8 cellular contexts compared by ENCODE assay signal in genomic region chrX:154490414-154491083, GRCh38. TPM values are rescaled to one million over a fixed set of nuclear protein-coding genes. Genes with fewer than 3 reads are reported as not detected.
DNase-seq lines count a peak whose midpoint lies in the region; ATAC-seq and TF ChIP-seq lines count a peak whose summit lies in the region.

A gene with protein sequence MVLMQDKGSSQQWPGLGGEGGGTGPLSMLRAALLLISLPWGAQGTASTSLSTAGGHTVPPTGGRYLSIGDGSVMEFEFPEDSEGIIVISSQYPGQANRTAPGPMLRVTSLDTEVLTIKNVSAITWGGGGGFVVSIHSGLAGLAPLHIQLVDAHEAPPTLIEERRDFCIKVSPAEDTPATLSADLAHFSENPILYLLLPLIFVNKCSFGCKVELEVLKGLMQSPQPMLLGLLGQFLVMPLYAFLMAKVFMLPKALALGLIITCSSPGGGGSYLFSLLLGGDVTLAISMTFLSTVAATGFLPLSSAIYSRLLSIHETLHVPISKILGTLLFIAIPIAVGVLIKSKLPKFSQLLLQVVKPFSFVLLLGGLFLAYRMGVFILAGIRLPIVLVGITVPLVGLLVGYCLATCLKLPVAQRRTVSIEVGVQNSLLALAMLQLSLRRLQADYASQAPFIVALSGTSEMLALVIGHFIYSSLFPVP (minus strand): TSS chrX:154490629. CDS start chrX:154488940, 1,689 bp downstream.

- in situ Hi-C loops in GM13977 (cut with MboI; ENCODE audit: low pct_unique_long_range_greater_than_20kb, low sequenced_read_pairs, unreplicated experiment) = no loop called here

- TF ChIP-seq CTCF in GM13977 (IDR thresholded peaks at IDR 0.05; ENCODE audit: extremely low read depth, insufficient read depth, missing control alignments) (no peak), adrenal gland (IDR thresholded peaks at IDR 0.05) (no peak), heart left ventricle (IDR thresholded peaks at IDR 0.05) (peak in 2 of 12 donors; percentile 12 to 17), tibial nerve (IDR thresholded peaks at IDR 0.05) (peak in 1 of 5 experiments; percentile 7)

- H3K27me3 ChIP-seq in adrenal gland (no peaks in the 10 kb centered on the region), heart left ventricle (no peaks in the 10 kb centered on the region), trophoblast cell (ENCODE audit: insufficient read depth, low read length) (no peaks in the 10 kb centered on the region), tibial nerve (no peaks in the 10 kb centered on the region)

- peak within 1 kb of the TSS; percentile 87 for H3K4me2 ChIP-seq in trophoblast cell (ENCODE audit: low read length)

- DNase-seq in GM13977 (ENCODE audit: low spot score) = peak; percentile 95
- DNase-seq in NCI-H146 treated with DMSO at 0.1 percent for 48 hours (lab: John Stamatoyannopoulos, UW; ENCODE audit: unreplicated experiment) = peak; percentile 69
- peak; percentile 80 to 94 (median 81) for DNase-seq in T-helper 1 cell
- DNase-seq in adrenal gland = peak; percentile 93 to 97 (median 95)
- peak; percentile 92 to 97 (median 95) for DNase-seq in heart left ventricle
- peak; percentile 90 to 91 for DNase-seq in trophoblast cell
- peak; percentile 74 to 80 for DNase-seq in tibial nerve (ENCODE audit: low spot score in 2 of 2)

- peak; percentile 75 for ATAC-seq in HG02884 (IDR thresholded peaks at IDR 0.05; ENCODE audit: unreplicated experiment)
- ATAC-seq in heart left ventricle = peak; percentile 88 to 95 (median 91)

- H3K27ac ChIP-seq in adrenal gland = peak within 1 kb of the TSS; percentile 72 to 97 (median 88)
- H3K27ac ChIP-seq in heart left ventricle = peak within 1 kb of the TSS; percentile 87 to 97 (median 94)
- H3K27ac ChIP-seq in trophoblast cell (ENCODE audit: low read depth, low read length) = peak within 1 kb of the TSS; percentile 92
- peak within 1 kb of the TSS; percentile 83 to 97 (median 92) for H3K27ac ChIP-seq in tibial nerve

- H2BK5ac ChIP-seq in trophoblast cell (ENCODE audit: low read depth, low read length, poor library complexity) = peak within 1 kb of the TSS; percentile 88

- H3K9me3 ChIP-seq in adrenal gland (replicated peaks in 1 of 3) (no peaks in the 10 kb centered on the region), heart left ventricle (no peaks in the 10 kb centered on the region), trophoblast cell (ENCODE audit: insufficient read depth, low read depth, low read length) (peaks cover 1% of the 10 kb centered on the region), tibial nerve (no peaks in the 10 kb centered on the region)

- peak in 1 of 2 donors; percentile 96 for TF ChIP-seq EP300 in tibial nerve (IDR thresholded peaks at IDR 0.05)

- peak within 1 kb of the TSS; percentile 52 for H3K4ac ChIP-seq in trophoblast cell (ENCODE audit: low read depth, low read length)

- WGBS in adrenal gland, 4 donors = 0 to 26% (median 11%) methylated on average over 1 to 58 of the region's 71 CpGs
- 0 to 35% (median 15%) methylated on average over 26 to 66 of the region's 71 CpGs for WGBS in heart left ventricle, 4 donors
- WGBS in trophoblast cell (ENCODE audit: extremely low coverage, insufficient coverage, insufficient read length) = no CpG with 5 or more reads among the region's 71 CpGs
- 25% methylated on average over 39 of the region's 71 CpGs; no CpG with 5 or more reads in 1 of the 2 donors for WGBS in tibial nerve, 2 donors

- H3K4me1 ChIP-seq in adrenal gland (replicated peaks in 1 of 2) (peaks cover 3 to 6% of the 10 kb centered on the region in 2 donors), heart left ventricle (peaks cover 0 to 19% (median 5%) of the 10 kb centered on the region in 12 donors), trophoblast cell (ENCODE audit: control insufficient read depth in 1 of 2, insufficient read depth in 2 of 2, low read length in 2 of 2) (peaks cover 18 to 20% of the 10 kb centered on the region in 2 experiments), tibial nerve (peaks cover 0 to 28% (median 1%) of the 10 kb centered on the region in 4 donors)

- H4K8ac ChIP-seq in trophoblast cell (ENCODE audit: low read depth, low read length) = peak within 1 kb of the TSS; percentile 97

- peak within 1 kb of the TSS in 2 of 4 donors; percentile 2 to 66 for H3K4me3 ChIP-seq in adrenal gland
- peak within 1 kb of the TSS; percentile 32 to 87 (median 69) for H3K4me3 ChIP-seq in heart left ventricle
- H3K4me3 ChIP-seq in trophoblast cell (ENCODE audit: low read depth, low read length) = peak within 1 kb of the TSS; percentile 68
- H3K4me3 ChIP-seq in tibial nerve = peak within 1 kb of the TSS; percentile 47 to 85 (median 62)

- peak within 1 kb of the TSS; percentile 94 for H2BK120ac ChIP-seq in trophoblast cell (ENCODE audit: insufficient read depth, low read length, poor library complexity)

- H3K9ac ChIP-seq in trophoblast cell (ENCODE audit: low read length) = peak within 1 kb of the TSS; percentile 84

- H4K12ac ChIP-seq in trophoblast cell (ENCODE audit: low read depth, low read length) = peak within 1 kb of the TSS; percentile 59

- peak within 1 kb of the TSS; percentile 78 for H3K14ac ChIP-seq in trophoblast cell (ENCODE audit: low read length)

- H3K36me3 ChIP-seq in adrenal gland (replicated peaks in 1 of 2) (no peaks in the 10 kb centered on the region), heart left ventricle (peaks cover 0 to 6% (median 0%) of the 10 kb centered on the region in 9 donors), trophoblast cell (ENCODE audit: control insufficient read depth in 1 of 2, insufficient read depth in 2 of 2, low read length in 2 of 2) (peaks cover 15 to 16% of the 10 kb centered on the region in 2 experiments), tibial nerve (peaks cover 0 to 12% (median 0%) of the 10 kb centered on the region in 3 donors)

- H2AK5ac ChIP-seq in trophoblast cell (ENCODE audit: low read length) = peak within 1 kb of the TSS; percentile 28

- H2BK12ac ChIP-seq in trophoblast cell (ENCODE audit: low read length) = peak within 1 kb of the TSS; percentile 50

- TF ChIP-seq POLR2A in adrenal gland (IDR thresholded peaks at IDR 0.05) (peak; percentile 83 to 91), heart left ventricle (IDR thresholded peaks at IDR 0.05) (peak; percentile 87 to 96), tibial nerve (IDR thresholded peaks at IDR 0.05) (peak; percentile 47 to 86)

- H3K18ac ChIP-seq in trophoblast cell (ENCODE audit: low read length) = peak within 1 kb of the TSS; percentile 86

- H4K91ac ChIP-seq in trophoblast cell (ENCODE audit: low read depth, low read length) = peak within 1 kb of the TSS; percentile 92

- intact Hi-C loops in adrenal gland (cut with DNase I) (no loop called here), heart left ventricle (cut with DNase I) (loop anchor here in 2 of 10 donors (1.0 to 5.0 kb wide), 4 partner anchors 26 to 93 kb away; partner anchors contain the start of genes FAM3A (in 2 of the 2), ATP6AP1 (in 1 of the 2) and RPL10 (in 1 of the 2))

- H3K23ac ChIP-seq in trophoblast cell (ENCODE audit: low read length) = no peak within 1 kb of the TSS

- peaks cover 17% of the 10 kb centered on the region for H3K79me1 ChIP-seq in trophoblast cell (ENCODE audit: low read length)

- peaks cover 16% of the 10 kb centered on the region for H3K79me2 ChIP-seq in trophoblast cell (ENCODE audit: control insufficient read depth, insufficient read depth, low read length, poor library complexity)

- no peak within 1 kb of the TSS for H2AFZ ChIP-seq in trophoblast cell (ENCODE audit: insufficient read depth, low read length, poor library complexity)

RNA-seq across cellular contexts. Expression of the gene that starts here (rescaled TPM):
- total RNA-seq in adrenal gland (10 to 100 TPM; 25.7 to 33.4 (median 28.7) TPM), heart left ventricle (10 to 100 TPM in 8 of 9 donors, 1 to 10 TPM in 1; 8.3 to 33.3 (median 15.5) TPM), tibial nerve (10 to 100 TPM; 17.8 to 40.6 (median 27.0) TPM)
- polyA plus RNA-seq in adrenal gland (10 to 100 TPM in 2 of 3 donors, 1 to 10 TPM in 1; 8.7 to 24.2 (median 23.2) TPM), heart left ventricle (10 to 100 TPM; 12.2 to 50.6 TPM)
- 32.8 and 34.6 TPM in 2 replicates for polyA plus RNA-seq in trophoblast cell (2013)
